Comparison of ENCODE assay signal across 11 cellular contexts in the genomic region with DNA sequence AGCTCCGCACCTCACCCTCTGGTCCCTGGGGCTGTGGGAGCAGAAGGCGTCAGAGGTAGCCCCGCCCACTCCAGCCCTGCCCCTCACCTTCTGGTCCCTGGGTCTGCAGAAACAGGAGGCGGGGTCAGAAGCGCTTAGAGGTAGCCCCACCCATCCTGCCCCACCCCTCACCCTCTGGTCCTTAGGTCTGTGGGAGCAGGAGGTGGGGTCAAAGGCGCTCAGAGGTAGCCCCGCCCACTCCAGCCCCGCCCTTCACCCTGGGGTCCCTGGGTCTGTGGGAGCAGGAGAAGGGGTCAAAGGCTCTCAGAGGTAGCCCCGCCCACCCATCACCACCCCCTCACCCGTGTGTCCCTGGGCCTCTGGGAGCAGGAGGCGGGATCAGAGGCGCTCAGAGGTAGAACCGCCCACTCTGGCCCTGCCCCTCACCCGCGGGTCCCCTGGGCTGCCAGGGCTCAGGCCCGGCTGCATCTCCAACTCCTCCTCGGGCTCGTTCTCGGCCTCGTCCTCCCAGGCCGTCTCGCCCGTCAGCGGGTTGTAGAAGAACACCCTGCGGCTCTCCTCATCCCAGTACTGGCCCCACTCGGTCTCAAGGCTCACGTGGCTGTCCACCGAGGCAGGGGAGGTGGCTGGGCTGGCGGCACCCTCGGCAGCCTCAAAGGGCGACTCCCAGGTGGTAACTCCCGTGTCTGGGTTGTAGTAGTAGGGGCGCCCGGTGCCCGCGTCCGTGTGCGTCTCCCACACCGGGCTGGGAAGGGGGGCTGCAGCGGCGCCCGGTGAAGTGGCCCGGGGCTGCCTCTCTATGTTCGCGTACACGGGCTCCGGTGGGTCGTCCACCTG. TPM values are rescaled to one million over a fixed set of nuclear protein-coding genes. Genes with fewer than 3 reads are reported as not detected.
DNase-seq lines count a peak whose midpoint lies in the region; ATAC-seq and TF ChIP-seq lines count a peak whose summit lies in the region.
"Had no signal": no experiment of that assay in that cellular context is flagged by ENCODE, and none has a peak within 500 bp of the region (broad histone marks: within the 10 kb centered on the region; RNA-seq: fewer than 3 reads in every experiment).

No MANE protein-coding gene starts in this region.

- H3K4ac ChIP-seq in mesendoderm (ENCODE audit: low read depth, low read length): no peak overlapping the region

- H3K56ac ChIP-seq in mesendoderm (ENCODE audit: low read length): peak overlapping the region; percentile 94

- H2AK5ac ChIP-seq in mesendoderm (ENCODE audit: low read length): no peak overlapping the region

- H3K36me3 ChIP-seq in colonic mucosa: peaks cover 14% of the 10 kb centered on the region
- no peaks in the 10 kb centered on the region for H3K36me3 ChIP-seq in mesendoderm (ENCODE audit: control insufficient read depth, insufficient read depth, low read length)

- no peak overlapping the region for H2BK15ac ChIP-seq in mesendoderm (replicated peaks; ENCODE audit: low read depth)

- no peak for TF ChIP-seq CTCF in AG04449 (IDR thresholded peaks at IDR 0.05; ENCODE audit: insufficient read depth, low read length, missing control alignments)
- no peak for TF ChIP-seq CTCF in HFF-Myc (IDR thresholded peaks at IDR 0.05; ENCODE audit: low read depth, low read length, missing control alignments)
- no peak for TF ChIP-seq CTCF in colonic mucosa (IDR thresholded peaks at IDR 0.05)

- CTCF ChIA-PET in AG04449 (lab: Yijun Ruan, JAX): interaction anchor here (1.2 to 4.4 kb wide), 2 partner anchors 10 to 11 kb away, joined by 4 to 43 read pairs; no protein-coding TSS in a partner anchor

- peaks cover 38% of the 10 kb centered on the region for H3K4me1 Mint-ChIP-seq in T-helper 17 cell

- no peaks in the 10 kb centered on the region for H3K79me2 ChIP-seq in mesendoderm (ENCODE audit: control insufficient read depth, insufficient read depth, low read length)

- H3K9me3 ChIP-seq in colonic mucosa (no peaks in the 10 kb centered on the region), T-helper 17 cell (ENCODE audit: control insufficient read depth, low read length, poor library complexity, severe bottlenecking) (no peaks in the 10 kb centered on the region)

- no CpG with 5 or more reads among the region's 48 CpGs for WGBS in mesendoderm (ENCODE audit: extremely low coverage, insufficient coverage, low lambda C conversion rate)

- H3K4me3 Mint-ChIP-seq in T-helper 17 cell: no peak overlapping the region
- H3K4me3 Mint-ChIP-seq: activated B cell treated with CpG ODN at 0.5 μM for 24 hours had no signal

- no peak overlapping the region for H4K5ac ChIP-seq in mesendoderm (ENCODE audit: low read length)

- H3K36me3 Mint-ChIP-seq in T-helper 17 cell (ENCODE audit: low read depth): peaks cover 4% of the 10 kb centered on the region

- no peak overlapping the region for H3K23ac ChIP-seq in mesendoderm (ENCODE audit: low read length)

- ATAC-seq in T-helper 17 cell: no peak

- intact Hi-C loops in colonic mucosa (cut with DNase I): no loop called here

- H3K4me1 ChIP-seq in colonic mucosa: peaks cover 15% of the 10 kb centered on the region
- H3K4me1 ChIP-seq in mesendoderm (ENCODE audit: control insufficient read depth, low read depth, low read length): peaks cover 2% of the 10 kb centered on the region

- no peak overlapping the region for H2BK120ac ChIP-seq in mesendoderm (ENCODE audit: low read depth, low read length)

- peak overlapping the region; percentile 92 for H3K4me2 ChIP-seq in mesendoderm (ENCODE audit: low read length)

- no peak overlapping the region for H3K18ac ChIP-seq in mesendoderm (ENCODE audit: low read length)

- H3K27ac ChIP-seq in colonic mucosa: peak overlapping the region; percentile 93
- no peak overlapping the region for H3K27ac ChIP-seq in mesendoderm (ENCODE audit: low read depth, low read length)

- no peaks in the 10 kb centered on the region for H3K27me3 Mint-ChIP-seq in T-helper 17 cell
- H3K27me3 Mint-ChIP-seq: activated B cell treated with CpG ODN at 0.5 μM for 24 hours had no signal

- H3K27ac Mint-ChIP-seq in T-helper 17 cell: no peak overlapping the region
- H3K27ac Mint-ChIP-seq: activated B cell treated with CpG ODN at 0.5 μM for 24 hours had no signal

- peak overlapping the region; percentile 13 to 79 for H3K9ac ChIP-seq in colonic mucosa (ENCODE audit: low read depth in 2 of 2, low read length in 2 of 2)
- H3K9ac ChIP-seq in mesendoderm (ENCODE audit: low read length): peak overlapping the region; percentile 80

- peak overlapping the region; percentile 39 for H3K4me3 ChIP-seq in AG04449 (ENCODE audit: low read depth, low read length)
- peak overlapping the region; percentile 19; the same call in 1 of the 2 replicates for H3K4me3 ChIP-seq in HFF-Myc (replicated peaks; ENCODE audit: low read depth, low read length)
- H3K4me3 ChIP-seq in colonic mucosa: peak overlapping the region; percentile 8
- H3K4me3 ChIP-seq in mesendoderm (ENCODE audit: low read length): peak overlapping the region; percentile 40

- H4K8ac ChIP-seq in mesendoderm (ENCODE audit: low read depth, low read length): no peak overlapping the region

- DNase-seq in AG04449 (ENCODE audit: low read depth, low spot score): no peak
- no peak for DNase-seq in HFF-Myc (ENCODE audit: extremely low read depth, low read depth)
- DNase-seq in colonic mucosa: peak; percentile 91
- DNase-seq in mesendoderm: peak; percentile 99
- no peak for DNase-seq in T-helper 2 cell
- no peak for DNase-seq in T-helper 17 cell
- DNase-seq in stimulated activated CD4-positive, alpha-beta T cell treated with anti-CD3 and anti-CD28 coated beads, Interleukin-4, amount 100 ng/mL, for 1 hour: no peak
- DNase-seq in occipital lobe (lab: John Stamatoyannopoulos, UW): no peak
- DNase-seq: activated B cell treated with CpG ODN at 0.5 μM for 24 hours, DMS153, NCI-H446 had no signal

- POLR2A ChIA-PET in AG04449 (lab: Yijun Ruan, JAX): no interaction called here

- no peak overlapping the region for H2BK5ac ChIP-seq in mesendoderm (ENCODE audit: low read length)

- H3K27me3 ChIP-seq in colonic mucosa (no peaks in the 10 kb centered on the region), mesendoderm (ENCODE audit: insufficient read depth, low read length, poor library complexity) (no peaks in the 10 kb centered on the region)

- no peaks in the 10 kb centered on the region for H3K79me1 ChIP-seq in mesendoderm (ENCODE audit: low read length)

RNA-seq across cellular contexts. Expression of gene ARHGAP27, which starts 27.2 kb away (rescaled TPM):
- 100 to 1,000 TPM; 107 to 165 TPM for total RNA-seq in colonic mucosa
- polyA plus RNA-seq in mesendoderm (2013, experiment 1 of 2): 3.5 TPM
- 3.7 TPM for polyA plus RNA-seq in mesendoderm (2013, experiment 2 of 2)
- 10 to 100 TPM; 42.0 to 55.4 TPM for total RNA-seq in T-helper 17 cell
- 2.0 TPM for total RNA-seq in occipital lobe

Comparison
In these comparisons a context has a peak if more than half of its experiments do, and no peak if none do; other contexts are left out.
1. DNase-seq: peak in colonic mucosa (single experiment) and mesendoderm (single experiment); none in AG04449 (single experiment), HFF-Myc (single experiment), T-helper 2 cell (0 of 5), T-helper 17 cell (0 of 3), stimulated activated CD4-positive, alpha-beta T cell treated with anti-CD3 and anti-CD28 coated beads, Interleukin-4, amount 100 ng/mL, for 1 hour (single experiment) and occipital lobe (single experiment).
2. RNA of gene ARHGAP27, which starts 27.2 kb away (total RNA-seq): 107 to 165 TPM in colonic mucosa and 42.0 to 55.4 TPM in T-helper 17 cell; 2.0 TPM in occipital lobe (single experiment); every median in the first group is over 10 times any median in the second.
3. Peak in every context shown above with its lines, with median percentiles within 50 percentile points of each other: H3K4me3 ChIP-seq.